In genomic region chr2:164389411-164389810, GRCh38 we compare ENCODE assay signal across 2 cellular contexts.
TF ChIP-seq lines count a peak whose summit lies in the region.

No MANE protein-coding gene starts in this region.

TF ChIP-seq in GM23338, 12 proteins besides CTCF, POLR2A, EP300 and RAD21:
- TF ChIP-seq ZNF462 (CRISPR knock-in tag; IDR thresholded peaks at IDR 0.05) (no peak), EZH2phosphoT487 (IDR thresholded peaks at IDR 0.05; ENCODE audit: unreplicated experiment) (no peak), EZH2 (IDR thresholded peaks at IDR 0.05; ENCODE audit: low read depth, unreplicated experiment) (no peak), NANOG (IDR thresholded peaks at IDR 0.05; ENCODE audit: borderline replicate concordance) (no peak), CREB1 (CRISPR knock-in tag; IDR thresholded peaks at IDR 0.05; ENCODE audit: low read depth) (no peak), ZNF331 (CRISPR knock-in tag; IDR thresholded peaks at IDR 0.05; ENCODE audit: low read depth) (no peak), ZNF114 (CRISPR knock-in tag; IDR thresholded peaks at IDR 0.05) (no peak), JUNB (IDR thresholded peaks at IDR 0.05; ENCODE audit: unreplicated experiment) (no peak), STAT1 (IDR thresholded peaks at IDR 0.05; ENCODE audit: unreplicated experiment) (no peak), REST (IDR thresholded peaks at IDR 0.05; ENCODE audit: unreplicated experiment) (no peak)

TF ChIP-seq in IMR-90, 13 proteins besides CTCF, POLR2A, EP300 and RAD21:
- TF ChIP-seq MAZ (IDR thresholded peaks at IDR 0.05; ENCODE audit: borderline replicate concordance, low read depth, low read length) (no peak), RCOR1 (IDR thresholded peaks at IDR 0.05; ENCODE audit: insufficient replicate concordance, low read length) (no peak), MXI1 (IDR thresholded peaks at IDR 0.05; ENCODE audit: borderline replicate concordance, low read depth, low read length) (no peak), RFX5 (IDR thresholded peaks at IDR 0.05; ENCODE audit: low read depth, low read length) (no peak), FOS (IDR thresholded peaks at IDR 0.05; ENCODE audit: low read depth, low read length) (no peak), BHLHE40 (IDR thresholded peaks at IDR 0.05; ENCODE audit: low read depth, low read length) (no peak), CEBPB (IDR thresholded peaks at IDR 0.05; ENCODE audit: low read depth, low read length) (no peak), MAFK (IDR thresholded peaks at IDR 0.05; ENCODE audit: low read depth, low read length) (no peak), SMC3 (IDR thresholded peaks at IDR 0.05; ENCODE audit: low read depth, low read length) (no peak), NFE2L2 (IDR thresholded peaks at IDR 0.05; ENCODE audit: low read depth, low read length) (no peak), CHD1 (IDR thresholded peaks at IDR 0.05; ENCODE audit: low read depth, low read length) (no peak)
- TF ChIP-seq, protein P1, sequence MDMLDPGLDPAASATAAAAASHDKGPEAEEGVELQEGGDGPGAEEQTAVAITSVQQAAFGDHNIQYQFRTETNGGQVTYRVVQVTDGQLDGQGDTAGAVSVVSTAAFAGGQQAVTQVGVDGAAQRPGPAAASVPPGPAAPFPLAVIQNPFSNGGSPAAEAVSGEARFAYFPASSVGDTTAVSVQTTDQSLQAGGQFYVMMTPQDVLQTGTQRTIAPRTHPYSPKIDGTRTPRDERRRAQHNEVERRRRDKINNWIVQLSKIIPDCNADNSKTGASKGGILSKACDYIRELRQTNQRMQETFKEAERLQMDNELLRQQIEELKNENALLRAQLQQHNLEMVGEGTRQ (IDR thresholded peaks at IDR 0.05; ENCODE audit: low read depth, low read length) = no peak
- TF ChIP-seq, protein P2, sequence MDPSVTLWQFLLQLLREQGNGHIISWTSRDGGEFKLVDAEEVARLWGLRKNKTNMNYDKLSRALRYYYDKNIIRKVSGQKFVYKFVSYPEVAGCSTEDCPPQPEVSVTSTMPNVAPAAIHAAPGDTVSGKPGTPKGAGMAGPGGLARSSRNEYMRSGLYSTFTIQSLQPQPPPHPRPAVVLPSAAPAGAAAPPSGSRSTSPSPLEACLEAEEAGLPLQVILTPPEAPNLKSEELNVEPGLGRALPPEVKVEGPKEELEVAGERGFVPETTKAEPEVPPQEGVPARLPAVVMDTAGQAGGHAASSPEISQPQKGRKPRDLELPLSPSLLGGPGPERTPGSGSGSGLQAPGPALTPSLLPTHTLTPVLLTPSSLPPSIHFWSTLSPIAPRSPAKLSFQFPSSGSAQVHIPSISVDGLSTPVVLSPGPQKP (IDR thresholded peaks at IDR 0.05; ENCODE audit: borderline replicate concordance, low read depth, low read length) = no peak
TF ChIP-seq in IMR-90: peak in this region for 0.
